In genomic region chr10:63430091-63430998, GRCh38 we compare ENCODE assay signal across 11 cellular contexts. TPM values are rescaled to one million over a fixed set of nuclear protein-coding genes. Genes with fewer than 3 reads are reported as not detected.
DNase-seq lines count a peak whose midpoint lies in the region; ATAC-seq and TF ChIP-seq lines count a peak whose summit lies in the region.
"Had no signal": no experiment of that assay in that cellular context is flagged by ENCODE, and none has a peak within 500 bp of the region (broad histone marks: within the 10 kb centered on the region; RNA-seq: fewer than 3 reads in every experiment).

No MANE protein-coding gene starts in this region.

- peaks cover 6% of the 10 kb centered on the region for H3K79me1 ChIP-seq in neuronal stem cell (ENCODE audit: low read depth, low read length)

- no peak overlapping the region for H4K91ac ChIP-seq in neuronal stem cell (ENCODE audit: low read depth, low read length, poor library complexity)

- peaks cover 16 to 48% (median 30%) of the 10 kb centered on the region in 10 experiments for H3K4me1 ChIP-seq in BLaER1 treated with 17β-estradiol and CSF1 and Interleukin-3, amounts not matched to agents 10 nM and 100 nM
- H3K4me1 ChIP-seq in lung (ENCODE audit: control insufficient read depth in 2 of 2, insufficient read depth in 2 of 2, low read length in 2 of 2), result peaks cover 9 to 23% of the 10 kb centered on the region in 2 donors
- peaks cover 0 to 2% of the 10 kb centered on the region in 2 donors for H3K4me1 ChIP-seq in neuronal stem cell (ENCODE audit: control insufficient read depth in 2 of 2, insufficient read depth in 1 of 2, low read depth in 1 of 2, low read length in 2 of 2)

- peaks cover 0 to 65% (median 12%) of the 10 kb centered on the region in 11 experiments; a peak in 14 of 22 replicates for H4K20me1 ChIP-seq in BLaER1 treated with 17β-estradiol and CSF1 and Interleukin-3, amounts not matched to agents 10 nM and 100 nM

- ATAC-seq in lung (ENCODE audit: insufficient read depth, low FRiP score), result peak; percentile 49
- ATAC-seq in HG02840 (IDR thresholded peaks at IDR 0.05; ENCODE audit: low FRiP score, unreplicated experiment), result no peak

- no peak for TF ChIP-seq CTCF in lung (IDR thresholded peaks at IDR 0.05; ENCODE audit: control extremely low read depth, extremely low read depth)

- H3K4ac ChIP-seq in neuronal stem cell (ENCODE audit: low read length), result no peak overlapping the region

- H2BK120ac ChIP-seq in neuronal stem cell (ENCODE audit: low read depth, low read length), result no peak overlapping the region

- no peak overlapping the region for H2BK12ac ChIP-seq in neuronal stem cell (ENCODE audit: low read length)

- no peak overlapping the region for H3K9ac ChIP-seq in BLaER1 treated with 17β-estradiol and CSF1 and Interleukin-3, amounts not matched to agents 10 nM and 100 nM
- H3K9ac ChIP-seq in neuronal stem cell (ENCODE audit: low read depth, low read length, poor library complexity), result no peak overlapping the region

- no peak overlapping the region for H2AK5ac ChIP-seq in neuronal stem cell (ENCODE audit: low read depth, low read length)

- no peak overlapping the region for H2BK15ac ChIP-seq in neuronal stem cell (ENCODE audit: low read length)

- H3K27me3 ChIP-seq in BLaER1 treated with 17β-estradiol and CSF1 and Interleukin-3, amounts not matched to agents 10 nM and 100 nM, result no peaks in the 10 kb centered on the region
- H3K27me3 ChIP-seq in lung (ENCODE audit: control insufficient read depth, insufficient read depth) (no peaks in the 10 kb centered on the region), neuronal stem cell (ENCODE audit: control insufficient read depth in 3 of 3, insufficient read depth in 3 of 3, low read depth in 1 of 3, low read length in 3 of 3) (no peaks in the 10 kb centered on the region)
- H3K27me3 ChIP-seq: tibial artery had no signal

- DNase-seq in M059J (ENCODE audit: low read depth) (peak; percentile 89), dedifferentiated amniotic fluid mesenchymal stem cell (ENCODE audit: extremely low spot score) (peak; percentile 67), lung (ENCODE audit: low spot score) (no peak), NCI-H524 (lab: John Stamatoyannopoulos, UW) (no peak), neuronal stem cell (ENCODE audit: low spot score) (no peak)
- no peak for DNase-seq in activated CD4-positive, alpha-beta T cell treated with anti-CD3 and anti-CD28 coated beads, Interleukin-2, amount 50 U/mL, for 48 hours
- DNase-seq: activated naive CD8-positive, alpha-beta T cell treated with anti-CD3 and anti-CD28 coated beads, Interleukin-2, amount 10 ng/mL, durations not matched to agents 7 days and 5 days; DND-41; tibial artery had no signal

- H3K9me3 ChIP-seq in BLaER1 treated with 17β-estradiol and CSF1 and Interleukin-3, amounts not matched to agents 10 nM and 100 nM (replicated peaks in 1 of 11), result peaks cover 0 to 25% (median 14%) of the 10 kb centered on the region in 11 experiments; a peak in 14 of 22 replicates
- H3K9me3 ChIP-seq in lung (ENCODE audit: control insufficient read depth in 2 of 2, insufficient read depth in 1 of 2, low read length in 1 of 2) (no peaks in the 10 kb centered on the region), neuronal stem cell (replicated peaks in 1 of 2; ENCODE audit: control insufficient read depth in 2 of 2, insufficient read depth in 1 of 2, low read depth in 1 of 2, low read length in 2 of 2) (peaks cover 0 to 4% of the 10 kb centered on the region in 2 donors)
- H3K9me3 ChIP-seq: tibial artery had no signal

- WGBS in lung, 2 donors, result 70% methylated on average over 10 of the region's 10 CpGs
- WGBS in neuronal stem cell (ENCODE audit: extremely low coverage in 2 of 2, insufficient read length in 2 of 2, insufficient replicate concordance in 1 of 2), 2 donors, result no CpG with 5 or more reads among the region's 10 CpGs

- peak overlapping the region in 4 of 11 experiments; percentile 14 to 50 (median 23); a peak in 4 of 22 replicates for H3K27ac ChIP-seq in BLaER1 treated with 17β-estradiol and CSF1 and Interleukin-3, amounts not matched to agents 10 nM and 100 nM
- peak overlapping the region; percentile 39 to 80 for H3K27ac ChIP-seq in lung (ENCODE audit: low read depth in 1 of 2, low read length in 1 of 2)
- no peak overlapping the region for H3K27ac ChIP-seq in neuronal stem cell (replicated peaks; ENCODE audit: low read length)

- peak overlapping the region; percentile 27 to 77 (median 61); a peak in 17 of 22 replicates for H3K4me2 ChIP-seq in BLaER1 treated with 17β-estradiol and CSF1 and Interleukin-3, amounts not matched to agents 10 nM and 100 nM
- H3K4me2 ChIP-seq in neuronal stem cell (ENCODE audit: insufficient read depth, low read length, poor library complexity, severe bottlenecking), result no peak overlapping the region

- no peak overlapping the region for H3K23ac ChIP-seq in neuronal stem cell (ENCODE audit: low read depth, low read length, poor library complexity)

- H3K18ac ChIP-seq in neuronal stem cell (ENCODE audit: low read length), result no peak overlapping the region

- H2AFZ ChIP-seq in neuronal stem cell (ENCODE audit: low read length), result no peak overlapping the region

- H3K14ac ChIP-seq in neuronal stem cell (ENCODE audit: low read length), result no peak overlapping the region

- 0 out of 20 replicates have a peak overlapping the region, but pooled peaks of 1 of the 10 experiments have one; percentile 8 for H3K4me3 ChIP-seq in BLaER1 treated with 17β-estradiol and CSF1 and Interleukin-3, amounts not matched to agents 10 nM and 100 nM
- H3K4me3 ChIP-seq in lung, result no peak overlapping the region
- H3K4me3 ChIP-seq in neuronal stem cell (ENCODE audit: low read length in 2 of 2), result no peak overlapping the region
- H3K4me3 ChIP-seq: tibial artery had no signal

- H3K36me3 ChIP-seq in BLaER1 treated with 17β-estradiol and CSF1 and Interleukin-3, amounts not matched to agents 10 nM and 100 nM, result peaks cover 0 to 33% (median 18%) of the 10 kb centered on the region in 11 experiments; a peak in 20 of 22 replicates
- H3K36me3 ChIP-seq in lung (ENCODE audit: control insufficient read depth in 2 of 2, insufficient read depth in 2 of 2, low read length in 2 of 2) (no peaks in the 10 kb centered on the region), neuronal stem cell (replicated peaks in 1 of 2; ENCODE audit: control insufficient read depth in 2 of 2, insufficient read depth in 2 of 2, low read length in 2 of 2) (peaks cover 0 to 23% of the 10 kb centered on the region in 2 donors)

- no peak overlapping the region for H4K8ac ChIP-seq in neuronal stem cell (ENCODE audit: low read depth, low read length)

- H2BK5ac ChIP-seq in neuronal stem cell (ENCODE audit: low read length), result no peak overlapping the region

RNA-seq across cellular contexts. Expression of gene JMJD1C, which starts 35.4 kb away (rescaled TPM):
- total RNA-seq in M059J (2014; rRNA removed; shearing (Covaris generic)), result 27.5 and 32.1 TPM in 2 replicates
- total RNA-seq in lung, result 100 to 1,000 TPM in 1 of 2 donors, 10 to 100 TPM in 1; 74.0 to 233 TPM
- polyA plus RNA-seq in lung, result 10 to 100 TPM; 30.5 to 68.3 TPM
- polyA plus RNA-seq in neuronal stem cell (2013, experiment 1 of 2), result 26.1 TPM
- 28.4 TPM for polyA plus RNA-seq in neuronal stem cell (2013, experiment 2 of 2)

Comparison
In these comparisons a context has a peak if more than half of its experiments do, and no peak if none do; other contexts are left out.
1. DNase-seq: peak in M059J (single experiment) and dedifferentiated amniotic fluid mesenchymal stem cell (single experiment); none in lung (single experiment), NCI-H524 (0 of 2), neuronal stem cell (single experiment) and activated CD4-positive, alpha-beta T cell treated with anti-CD3 and anti-CD28 coated beads, Interleukin-2, amount 50 U/mL, for 48 hours (0 of 2).